ENCODE assay signal across 1 cellular context in genomic region chr20:31496761-31497295, GRCh38.
TF ChIP-seq lines count a peak whose summit lies in the region.

No MANE protein-coding gene starts in this region.

TF ChIP-seq in A549, 52 proteins besides CTCF, POLR2A, EP300 and RAD21 (continued from another document):
- TF ChIP-seq, protein P1, sequence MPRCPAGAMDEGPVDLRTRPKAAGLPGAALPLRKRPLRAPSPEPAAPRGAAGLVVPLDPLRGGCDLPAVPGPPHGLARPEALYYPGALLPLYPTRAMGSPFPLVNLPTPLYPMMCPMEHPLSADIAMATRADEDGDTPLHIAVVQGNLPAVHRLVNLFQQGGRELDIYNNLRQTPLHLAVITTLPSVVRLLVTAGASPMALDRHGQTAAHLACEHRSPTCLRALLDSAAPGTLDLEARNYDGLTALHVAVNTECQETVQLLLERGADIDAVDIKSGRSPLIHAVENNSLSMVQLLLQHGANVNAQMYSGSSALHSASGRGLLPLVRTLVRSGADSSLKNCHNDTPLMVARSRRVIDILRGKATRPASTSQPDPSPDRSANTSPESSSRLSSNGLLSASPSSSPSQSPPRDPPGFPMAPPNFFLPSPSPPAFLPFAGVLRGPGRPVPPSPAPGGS (IDR thresholded peaks at IDR 0.05), result no peak
- no peak for TF ChIP-seq RNF2 (IDR thresholded peaks at IDR 0.05; ENCODE audit: borderline replicate concordance, low read depth)
- TF ChIP-seq MAZ (IDR thresholded peaks at IDR 0.05; ENCODE audit: borderline replicate concordance, low read depth, low read length), result no peak
